ENCODE assay signal across 16 cellular contexts in the genomic region with DNA sequence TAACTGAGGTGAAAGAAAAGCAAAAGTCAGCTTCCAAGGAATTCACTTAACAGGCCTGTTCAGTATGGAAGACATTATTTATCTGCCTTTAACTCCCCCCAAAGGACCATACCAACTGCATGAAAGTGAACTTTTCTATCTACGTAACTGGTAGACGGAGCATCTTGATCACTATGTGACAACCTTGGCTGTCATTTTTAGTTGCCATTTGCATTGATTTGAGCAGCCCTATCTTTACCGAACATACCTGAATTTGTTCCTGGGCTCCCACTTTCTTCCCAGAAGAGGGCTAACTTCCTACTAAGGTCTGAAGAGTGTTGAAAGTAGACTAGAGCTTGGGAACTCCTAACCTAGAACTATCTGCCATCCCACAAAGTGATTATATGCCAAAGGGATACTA.
"Had no signal": no experiment of that assay in that cellular context is flagged by ENCODE, and none has a peak within 500 bp of the region (broad histone marks: within the 10 kb centered on the region; RNA-seq: fewer than 3 reads in every experiment).

No MANE protein-coding gene starts in this region.

- H3K4me1 ChIP-seq: gastrocnemius medialis had no signal

- H3K4me1 Mint-ChIP-seq: brain had no signal

- H3K9me3 Mint-ChIP-seq: activated T-helper 2 cell treated with anti-CD3 and anti-CD28 coated beads, Interferon-gamma antibody, Interleukin-2, Interleukin-4, amounts not matched to agents 10 μg/mL and 5 μg/mL and 100 μg/mL, durations not matched to agents 14 hours and 24 hours and 36 hours; brain; central memory CD8-positive, alpha-beta T cell; naive thymus-derived CD4-positive, alpha-beta T cell had no signal

- H3K27me3 Mint-ChIP-seq: brain; central memory CD8-positive, alpha-beta T cell; naive thymus-derived CD4-positive, alpha-beta T cell had no signal

- H3K9me3 ChIP-seq: gastrocnemius medialis, heart right ventricle had no signal

- H3K4me3 Mint-ChIP-seq: brain; central memory CD8-positive, alpha-beta T cell; naive thymus-derived CD4-positive, alpha-beta T cell had no signal

- H3K4me3 ChIP-seq: gastrocnemius medialis, heart right ventricle, skin epidermis had no signal

- ATAC-seq: gastrocnemius medialis; heart right ventricle; left lobe of liver; naive thymus-derived CD4-positive, alpha-beta T cell had no signal

- H3K27ac Mint-ChIP-seq: activated T-helper 2 cell treated with anti-CD3 and anti-CD28 coated beads, Interferon-gamma antibody, Interleukin-2, Interleukin-4, amounts not matched to agents 10 μg/mL and 5 μg/mL and 100 μg/mL, durations not matched to agents 14 hours and 24 hours and 36 hours; naive thymus-derived CD4-positive, alpha-beta T cell had no signal

- H3K27ac ChIP-seq: epithelial cell of prostate, gastrocnemius medialis, heart right ventricle, skin epidermis had no signal

- DNase-seq: activated naive CD4-positive, alpha-beta T cell treated with anti-CD3 and anti-CD28 coated beads, Interleukin-2, amount 50 U/mL, for 16 hours; amygdala; cortex of kidney; effector CD8-positive, alpha-beta T cell; gastrocnemius medialis; heart right ventricle; islet precursor cell; mammary epithelial cell; naive thymus-derived CD4-positive, alpha-beta T cell; T-helper 2 cell had no signal

- H3K27me3 ChIP-seq: gastrocnemius medialis, heart right ventricle had no signal
